Comparison of ENCODE assay signal across 8 cellular contexts in the genomic region with DNA sequence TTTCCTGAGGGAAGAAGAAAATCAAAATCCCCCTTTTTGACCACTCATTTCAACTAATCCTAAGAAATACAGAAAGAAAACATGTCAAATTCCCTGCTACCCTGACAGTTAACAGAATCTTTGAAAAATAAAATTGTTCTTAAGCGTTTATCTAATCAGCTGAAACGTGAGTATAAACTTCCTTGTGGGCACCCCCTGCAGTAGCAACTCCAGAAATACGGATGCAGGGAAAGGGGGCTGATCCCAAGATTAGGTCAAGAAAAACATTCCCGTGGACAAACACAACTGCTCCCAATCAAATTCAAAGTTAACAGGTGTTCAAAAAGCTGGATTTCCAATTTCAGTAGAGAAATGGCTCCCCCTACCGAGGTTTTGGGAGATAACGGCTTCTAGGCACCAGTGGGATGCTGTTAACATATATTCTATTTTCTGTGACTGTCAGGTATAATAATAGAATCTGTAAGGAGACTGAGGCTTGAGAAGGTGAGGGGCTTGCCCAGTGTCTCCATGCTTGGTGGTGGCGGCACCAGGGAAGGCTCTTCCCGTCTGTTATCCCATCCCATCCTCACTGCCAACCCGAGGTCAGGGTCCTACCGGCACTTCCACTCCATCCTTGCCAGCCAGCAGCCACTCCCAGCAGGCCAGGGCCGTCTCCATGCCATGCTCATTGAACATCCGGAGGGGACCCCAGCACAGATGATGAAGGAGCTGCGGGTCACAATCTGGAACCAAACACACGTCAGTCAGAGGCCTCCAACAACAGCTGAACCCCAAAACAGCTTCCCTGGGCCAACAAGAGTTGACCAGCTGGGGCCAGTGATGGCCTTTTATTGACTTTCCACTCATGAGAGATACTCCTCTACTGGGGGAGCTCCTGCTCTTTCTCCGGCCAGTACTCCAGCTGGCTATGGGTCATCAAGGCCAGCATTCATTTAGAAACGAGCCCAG. TPM values are rescaled to one million over a fixed set of nuclear protein-coding genes. Genes with fewer than 3 reads are reported as not detected.
DNase-seq lines count a peak whose midpoint lies in the region; ATAC-seq and TF ChIP-seq lines count a peak whose summit lies in the region.

No MANE protein-coding gene starts in this region.

- intact Hi-C loops in activated CD4-positive, alpha-beta T cell treated with anti-CD3 and anti-CD28 coated beads for 36 hours (cut with DNase I, micrococcal nuclease), result loop anchor here (1.0 to 10.0 kb wide), 5 partner anchors 67 to 325 kb away; no protein-coding TSS in a partner anchor

- POLR2A ChIA-PET in activated CD4-positive, alpha-beta T cell treated with anti-CD3 and anti-CD28 coated beads for 36 hours (lab: Charles Lee), result no interaction called here

- TF ChIP-seq CTCF in LNCaP clone FGC (IDR thresholded peaks at IDR 0.05; ENCODE audit: control insufficient read depth, extremely low read depth, insufficient read depth), result peak; percentile 67
- TF ChIP-seq CTCF in endothelial cell (IDR thresholded peaks at IDR 0.05; ENCODE audit: unreplicated experiment), result peak; percentile 53
- TF ChIP-seq CTCF in omental fat pad (IDR thresholded peaks at IDR 0.05), result peak in 1 of 3 donors; percentile 38

- no peak overlapping the region for H3K4me3 Mint-ChIP-seq in activated CD4-positive, alpha-beta T cell treated with anti-CD3 and anti-CD28 coated beads for 36 hours
- H3K4me3 Mint-ChIP-seq in endothelial cell (ENCODE audit: unreplicated experiment), result no peak overlapping the region

- CTCF ChIA-PET in activated CD4-positive, alpha-beta T cell treated with anti-CD3 and anti-CD28 coated beads for 36 hours (lab: Charles Lee), result interaction anchor here (0.6 to 2.1 kb wide), 20 partner anchors 8 to 1750 kb away, joined by 3 to 10 read pairs (median 4); no protein-coding TSS in a partner anchor

- H3K4me3 ChIP-seq in LNCaP clone FGC (ENCODE audit: low read depth, low read length), result no peak overlapping the region

- no peak overlapping the region for H3K27ac Mint-ChIP-seq in activated CD4-positive, alpha-beta T cell treated with anti-CD3 and anti-CD28 coated beads for 36 hours
- H3K27ac Mint-ChIP-seq in endothelial cell (ENCODE audit: unreplicated experiment), result no peak overlapping the region

- H3K27me3 Mint-ChIP-seq in activated CD4-positive, alpha-beta T cell treated with anti-CD3 and anti-CD28 coated beads for 36 hours, result no peaks in the 10 kb centered on the region
- peaks cover 2% of the 10 kb centered on the region for H3K27me3 Mint-ChIP-seq in endothelial cell (ENCODE audit: unreplicated experiment)

- ATAC-seq in activated CD4-positive, alpha-beta T cell treated with anti-CD3 and anti-CD28 coated beads for 36 hours, result no peak
- ATAC-seq in omental fat pad (ENCODE audit: low FRiP score), result peak; percentile 23
- no peak for ATAC-seq in HG03135 (IDR thresholded peaks at IDR 0.05; ENCODE audit: unreplicated experiment)
- no peak for ATAC-seq in HG03378 (IDR thresholded peaks at IDR 0.05; ENCODE audit: unreplicated experiment)

- H3K4me1 Mint-ChIP-seq in activated CD4-positive, alpha-beta T cell treated with anti-CD3 and anti-CD28 coated beads for 36 hours, result no peaks in the 10 kb centered on the region
- H3K4me1 Mint-ChIP-seq in endothelial cell (ENCODE audit: unreplicated experiment), result peaks cover 12% of the 10 kb centered on the region

- H3K36me3 Mint-ChIP-seq in activated CD4-positive, alpha-beta T cell treated with anti-CD3 and anti-CD28 coated beads for 36 hours (ENCODE audit: low read depth), result peaks cover 29% of the 10 kb centered on the region
- peaks cover 29% of the 10 kb centered on the region for H3K36me3 Mint-ChIP-seq in endothelial cell (ENCODE audit: low read depth, unreplicated experiment)

- H3K9me3 Mint-ChIP-seq in activated CD4-positive, alpha-beta T cell treated with anti-CD3 and anti-CD28 coated beads for 36 hours (ENCODE audit: low read depth), result no peaks in the 10 kb centered on the region
- H3K9me3 Mint-ChIP-seq in endothelial cell (ENCODE audit: unreplicated experiment), result no peaks in the 10 kb centered on the region

- DNase-seq in NCI-H345 (lab: John Stamatoyannopoulos, UW), result peak; percentile 6
- no peak for DNase-seq in NCI-H345 treated with DMSO at 0.1 percent for 48 hours (lab: John Stamatoyannopoulos, UW; ENCODE audit: unreplicated experiment)
- DNase-seq in LNCaP clone FGC (ENCODE audit: low read depth), result peak; percentile 15
- peak; percentile 60 for DNase-seq in activated CD4-positive, alpha-beta T cell treated with anti-CD3 and anti-CD28 coated beads for 36 hours
- peak; percentile 53 for DNase-seq in endothelial cell (ENCODE audit: low spot score)
- DNase-seq in omental fat pad (ENCODE audit: low spot score), result no peak

RNA-seq across cellular contexts. Expression of a gene that starts 32.0 kb away (rescaled TPM):
- not detected for total RNA-seq in activated CD4-positive, alpha-beta T cell treated with anti-CD3 and anti-CD28 coated beads for 36 hours
- total RNA-seq in endothelial cell (ENCODE audit: unreplicated experiment) (0.18 TPM), omental fat pad (under 1 TPM in 2 of 4 donors, not detected in 2; 0.24 to 0.37 TPM)

Comparison
In these comparisons a context has a peak if more than half of its experiments do, and no peak if none do; other contexts are left out.
1. DNase-seq: peak in NCI-H345 (single experiment), LNCaP clone FGC (single experiment), activated CD4-positive, alpha-beta T cell treated with anti-CD3 and anti-CD28 coated beads for 36 hours (single experiment) and endothelial cell (single experiment); none in NCI-H345 treated with DMSO at 0.1 percent for 48 hours (single experiment) and omental fat pad (single experiment).